In the genomic region with DNA sequence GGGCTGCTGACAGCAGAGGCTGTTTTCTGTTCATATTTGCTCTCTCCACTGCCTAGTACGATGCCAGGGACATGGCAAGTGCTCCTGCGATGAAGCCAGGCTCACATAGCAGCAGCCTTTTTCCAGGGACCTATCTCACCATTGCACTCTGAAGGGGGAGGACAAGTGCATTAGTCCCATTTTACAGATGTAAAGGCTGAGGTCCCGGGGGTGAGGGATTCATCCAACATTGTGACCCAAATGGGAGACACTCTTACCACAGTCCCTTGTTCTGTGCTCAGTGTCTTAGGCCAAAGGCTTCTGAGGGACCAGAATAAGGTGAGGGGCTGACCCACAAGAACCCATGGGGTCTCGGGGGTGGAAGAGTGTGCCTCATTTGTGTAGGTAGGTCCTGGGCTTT, we compare ENCODE assay signal across 11 cellular contexts. TPM values are rescaled to one million over a fixed set of nuclear protein-coding genes. Genes with fewer than 3 reads are reported as not detected.
"Had no signal": no experiment of that assay in that cellular context is flagged by ENCODE, and none has a peak within 500 bp of the region (broad histone marks: within the 10 kb centered on the region; RNA-seq: fewer than 3 reads in every experiment).

No MANE protein-coding gene starts in this region.

- H3K36me3 ChIP-seq: HAP-1 had no signal

- H3K4me3 ChIP-seq: GM23248, GM23338, HAP-1 had no signal

- H3K9ac ChIP-seq: GM23248 had no signal

- H3K4me2 ChIP-seq: GM23338 had no signal

- H3K9me3 ChIP-seq: HAP-1 had no signal

- DNase-seq: GM23248, GOT3, H7, H9, HCEC 1CT, HFFc6 had no signal

- FAIRE-seq: H1, H54 had no signal

- H3K27ac ChIP-seq: GM23248 had no signal

- H2AFZ ChIP-seq: GM23248, GM23338 had no signal

- H3K4me1 ChIP-seq: HAP-1 had no signal

- ATAC-seq: GM23338, HCT116 had no signal

RNA-seq across cellular contexts. Expression of gene ESRRB, which starts 21.6 kb away (rescaled TPM):
- total RNA-seq: GM23248, HFFc6 had no signal
- polyA plus RNA-seq: GM23248 had no signal
